ENCODE assay signal across 8 cellular contexts in the genomic region with DNA sequence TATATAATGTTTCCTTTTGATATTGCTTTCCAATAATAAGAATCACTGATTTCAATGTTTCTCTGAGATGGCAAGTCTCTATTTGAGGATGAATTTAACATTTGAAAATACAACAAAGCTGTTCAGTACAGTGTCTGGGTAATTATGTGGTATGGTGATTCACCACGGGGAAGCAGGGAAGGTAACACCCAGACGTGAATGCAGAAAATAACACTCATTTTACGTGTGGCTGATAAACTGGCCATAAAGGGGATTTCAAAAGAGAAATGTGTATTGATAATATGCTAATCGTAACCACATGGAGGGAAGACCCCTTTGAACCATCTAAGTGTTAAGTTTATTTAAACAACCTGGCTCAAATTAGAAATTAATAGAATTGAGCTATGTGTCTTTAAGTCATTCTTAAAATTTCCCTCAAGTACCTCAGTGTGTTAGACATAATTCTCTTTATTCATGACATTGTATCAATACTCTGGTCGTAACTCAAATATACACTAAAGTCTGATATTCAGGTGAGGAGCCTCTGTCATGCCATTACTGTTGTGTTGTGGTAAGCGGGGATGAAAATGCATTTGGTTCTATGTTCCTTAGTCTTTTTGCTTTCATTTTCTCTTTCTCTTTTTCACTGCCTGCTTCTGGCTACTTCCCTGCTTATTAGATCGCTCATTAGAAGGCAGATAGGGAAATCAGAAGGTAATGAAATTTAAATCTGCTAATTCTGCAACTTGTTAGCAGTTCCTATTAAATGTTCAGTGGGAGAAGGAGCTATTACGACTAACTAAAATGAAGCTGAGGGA.
DNase-seq lines count a peak whose midpoint lies in the region; ATAC-seq and TF ChIP-seq lines count a peak whose summit lies in the region.

No MANE protein-coding gene starts in this region.

- H3K36me3 Mint-ChIP-seq in CD14-positive monocyte, result no peaks in the 10 kb centered on the region

- H3K4me1 Mint-ChIP-seq in CD14-positive monocyte, result peaks cover 11% of the 10 kb centered on the region

- DNase-seq in CD14-positive monocyte (ENCODE audit: low spot score) (no peak), glomerular visceral epithelial cell (ENCODE audit: extremely low spot score) (peak; percentile 42), NCI-H187 (lab: John Stamatoyannopoulos, UW) (no peak), erythroblast (lab: John Stamatoyannopoulos, UW) (no peak), NCI-H2196 (lab: John Stamatoyannopoulos, UW; ENCODE audit: unreplicated experiment) (no peak), activated gamma-delta T cell (lab: John Stamatoyannopoulos, UW) (no peak)

- H3K27ac Mint-ChIP-seq in CD14-positive monocyte, result peak overlapping the region in 1 of 7 donors; percentile 86

- H3K4me3 Mint-ChIP-seq in CD14-positive monocyte, result peak overlapping the region; percentile 61 to 84

- no peak for TF ChIP-seq CTCF in CD14-positive monocyte (IDR thresholded peaks at IDR 0.05)

- TF ChIP-seq POLR2A in erythroblast (IDR thresholded peaks at IDR 0.05; ENCODE audit: low read length), result no peak

- intact Hi-C loops in CD14-positive monocyte (cut with micrococcal nuclease), result no loop called here

- peak; percentile 50 for ATAC-seq in GM19468 (IDR thresholded peaks at IDR 0.05; ENCODE audit: extremely low read depth, unreplicated experiment)
- peak; percentile 88 for ATAC-seq in HG03442 (IDR thresholded peaks at IDR 0.05; ENCODE audit: unreplicated experiment)

- peaks cover 0 to 6% (median 4%) of the 10 kb centered on the region in 7 donors for H3K9me3 Mint-ChIP-seq in CD14-positive monocyte

- H3K27me3 Mint-ChIP-seq in CD14-positive monocyte (ENCODE audit: low read depth in 3 of 3), result no peaks in the 10 kb centered on the region
